In genomic region chr7:229184-229964, GRCh38 we compare ENCODE assay signal across 10 cellular contexts. TPM values are rescaled to one million over a fixed set of nuclear protein-coding genes. Genes with fewer than 3 reads are reported as not detected.
DNase-seq lines count a peak whose midpoint lies in the region; ATAC-seq and TF ChIP-seq lines count a peak whose summit lies in the region.
"Had no signal": no experiment of that assay in that cellular context is flagged by ENCODE, and none has a peak within 500 bp of the region (broad histone marks: within the 10 kb centered on the region; RNA-seq: fewer than 3 reads in every experiment).

No MANE protein-coding gene starts in this region.

- H3K4me3 ChIP-seq in MG63 = no peak overlapping the region
- H3K4me3 ChIP-seq in fibroblast of mammary gland (ENCODE audit: control insufficient read depth, low read depth, low read length) = no peak overlapping the region
- no peak overlapping the region for H3K4me3 ChIP-seq in upper lobe of left lung

- peak; percentile 92 for DNase-seq in MG63
- DNase-seq in fibroblast of mammary gland (ENCODE audit: low read depth) = peak; percentile 96
- DNase-seq in myocyte (ENCODE audit: low read depth) = peak; percentile 94
- DNase-seq in upper lobe of left lung = peak; percentile 33 to 62
- no peak for DNase-seq in NAMALWA (ENCODE audit: low spot score)
- no peak for DNase-seq in activated CD4-positive, alpha-beta T cell treated with anti-CD3 and anti-CD28 coated beads for 4 hours
- DNase-seq: activated CD4-positive, alpha-beta T cell treated with anti-CD3 and anti-CD28 coated beads for 48 hours had no signal

- H3K36me3 ChIP-seq in MG63 = peaks cover 35% of the 10 kb centered on the region
- peaks cover 0 to 11% (median 2%) of the 10 kb centered on the region in 4 donors for H3K36me3 ChIP-seq in upper lobe of left lung

- H3K27ac ChIP-seq in upper lobe of left lung = peak overlapping the region in 3 of 4 donors; percentile 52 to 78 (median 73)

- ATAC-seq in upper lobe of left lung (ENCODE audit: low FRiP score in 2 of 2) = peak; percentile 6 to 84
- no peak for ATAC-seq in HG02852 (IDR thresholded peaks at IDR 0.05; ENCODE audit: unreplicated experiment)
- no peak for ATAC-seq in GM19328 (IDR thresholded peaks at IDR 0.05; ENCODE audit: unreplicated experiment)

- peaks cover 15 to 16% (median 15%) of the 10 kb centered on the region in 4 donors for H3K4me1 ChIP-seq in upper lobe of left lung

- no peak for TF ChIP-seq CTCF in fibroblast of mammary gland (conservative IDR thresholded peaks at IDR 0.05; ENCODE audit: control insufficient read depth, insufficient read depth, low read depth, low read length)
- TF ChIP-seq CTCF in upper lobe of left lung (IDR thresholded peaks at IDR 0.05) = no peak

- H3K27me3 ChIP-seq in MG63 (no peaks in the 10 kb centered on the region), upper lobe of left lung (no peaks in the 10 kb centered on the region)

- peak in 1 of 4 donors; percentile 37 for TF ChIP-seq EP300 in upper lobe of left lung (IDR thresholded peaks at IDR 0.05)

- no peak for TF ChIP-seq POLR2A in upper lobe of left lung (IDR thresholded peaks at IDR 0.05)

- 85 to 91% methylated on average over 25 to 29 of the region's 29 CpGs for WGBS in upper lobe of left lung, 2 donors

- no peaks in the 10 kb centered on the region for H3K9me3 ChIP-seq in MG63
- H3K9me3 ChIP-seq in upper lobe of left lung = no peaks in the 10 kb centered on the region

RNA-seq across cellular contexts. Expression of gene FAM20C, which starts 37.0 kb away (rescaled TPM):
- total RNA-seq in MG63 (2014; rRNA removed; shearing (Covaris generic); ENCODE audit: low replicate concordance) = 48.3 and 52.6 TPM in 2 replicates
- 21.7 and 37.3 TPM in 2 replicates for total RNA-seq in myocyte
- 35.9 TPM for polyA plus RNA-seq in myocyte (2012)
- total RNA-seq in upper lobe of left lung = 10 to 100 TPM; 17.7 to 53.7 (median 46.8) TPM
- polyA plus RNA-seq: IgD-negative memory B cell had no signal

Comparison
In these comparisons a context has a peak if more than half of its experiments do, and no peak if none do; other contexts are left out.
1. DNase-seq: peak in MG63 (single experiment), fibroblast of mammary gland (single experiment), myocyte (single experiment) and upper lobe of left lung (2 of 2); none in NAMALWA (single experiment) and activated CD4-positive, alpha-beta T cell treated with anti-CD3 and anti-CD28 coated beads for 4 hours (0 of 2).
2. ATAC-seq: peak in upper lobe of left lung (2 of 2); none in HG02852 (single experiment) and GM19328 (single experiment).